20 cellular contexts compared by ENCODE assay signal in genomic region chr9:97751510-97751909, GRCh38.
"Had no signal": no experiment of that assay in that cellular context is flagged by ENCODE, and none has a peak within 500 bp of the region (broad histone marks: within the 10 kb centered on the region; RNA-seq: fewer than 3 reads in every experiment).

No MANE protein-coding gene starts in this region.

- H3K4me1 ChIP-seq: heart left ventricle, lower lobe of right lung, pancreas, prostate gland, spleen, transverse colon, upper lobe of left lung had no signal

- H3K4me3 ChIP-seq: heart left ventricle, lower lobe of right lung, pancreas, prostate gland, skin epidermis, spleen, transverse colon, upper lobe of left lung had no signal

- H3K27me3 ChIP-seq: pancreas, transverse colon, upper lobe of left lung had no signal

- H3K9me3 ChIP-seq: lower lobe of right lung, pancreas, prostate gland, transverse colon, upper lobe of left lung had no signal

- H3K27ac ChIP-seq: heart left ventricle, lower lobe of right lung, pancreas, prostate gland, spleen, transverse colon, upper lobe of left lung had no signal

- DNase-seq: heart left ventricle; left ventricle myocardium superior; lower lobe of right lung; mammary epithelial cell; mesenchymal stem cell; naive thymus-derived CD8-positive, alpha-beta T cell; nucleus accumbens; pancreas; posterior cingulate gyrus; retina; right cardiac atrium; spleen; stimulated activated CD4-positive, alpha-beta T cell treated with anti-CD3 and anti-CD28 coated beads, Interleukin-4, amount 100 ng/mL, for 24 hours; stimulated activated naive CD4-positive, alpha-beta T cell; stimulated activated naive CD8-positive, alpha-beta T cell treated with anti-CD3 and anti-CD28 coated beads, Interleukin-15, amount 100 ng/mL, for 72 hours; substantia nigra; transverse colon; upper lobe of left lung had no signal

- H3K36me3 ChIP-seq: heart left ventricle, lower lobe of right lung, pancreas, prostate gland, spleen, transverse colon, upper lobe of left lung had no signal
